ENCODE assay signal across 1 cellular context in genomic region chr7:122885583-122886356, GRCh38.
A peak's percentile ranks its signal among the peaks of the same experiment; 100 is the strongest.
TF ChIP-seq lines count a peak whose summit lies in the region.

No MANE protein-coding gene starts in this region.

TF ChIP-seq in HEK293, 187 proteins besides CTCF, POLR2A, EP300 and RAD21 (continued from another document):
- TF ChIP-seq PRDM10 (tag by site-specific recombination; IDR thresholded peaks at IDR 0.05) (0 out of 2 replicates have a peak, but pooled peaks have one; percentile 17), FEZF1 (tag by site-specific recombination; IDR thresholded peaks at IDR 0.05) (no peak), ZNF549 (tag by site-specific recombination; IDR thresholded peaks at IDR 0.05) (0 out of 2 replicates have a peak, but pooled peaks have one; percentile 22), ZNF76 (tag by site-specific recombination; IDR thresholded peaks at IDR 0.05; ENCODE audit: borderline replicate concordance, low read depth) (peak; percentile 35; the same call in 1 of the 2 replicates), ZNF777 (tag by site-specific recombination; IDR thresholded peaks at IDR 0.05; ENCODE audit: borderline replicate concordance) (peak; percentile 17; the same call in 1 of the 2 replicates), ZNF600 (tag by site-specific recombination; IDR thresholded peaks at IDR 0.05) (peak; percentile 74), ZIC2 (tag by site-specific recombination; IDR thresholded peaks at IDR 0.05) (no peak), SP2 (tag by site-specific recombination; IDR thresholded peaks at IDR 0.05) (no peak), ZNF677 (tag by site-specific recombination; IDR thresholded peaks at IDR 0.05) (0 out of 2 replicates have a peak, but pooled peaks have one; percentile 22), ZNF354C (tag by site-specific recombination; IDR thresholded peaks at IDR 0.05; ENCODE audit: borderline replicate concordance, low read depth) (no peak), ZNF335 (tag by site-specific recombination; conservative IDR thresholded peaks at IDR 0.05) (peak; percentile 74)
